In the genomic region with DNA sequence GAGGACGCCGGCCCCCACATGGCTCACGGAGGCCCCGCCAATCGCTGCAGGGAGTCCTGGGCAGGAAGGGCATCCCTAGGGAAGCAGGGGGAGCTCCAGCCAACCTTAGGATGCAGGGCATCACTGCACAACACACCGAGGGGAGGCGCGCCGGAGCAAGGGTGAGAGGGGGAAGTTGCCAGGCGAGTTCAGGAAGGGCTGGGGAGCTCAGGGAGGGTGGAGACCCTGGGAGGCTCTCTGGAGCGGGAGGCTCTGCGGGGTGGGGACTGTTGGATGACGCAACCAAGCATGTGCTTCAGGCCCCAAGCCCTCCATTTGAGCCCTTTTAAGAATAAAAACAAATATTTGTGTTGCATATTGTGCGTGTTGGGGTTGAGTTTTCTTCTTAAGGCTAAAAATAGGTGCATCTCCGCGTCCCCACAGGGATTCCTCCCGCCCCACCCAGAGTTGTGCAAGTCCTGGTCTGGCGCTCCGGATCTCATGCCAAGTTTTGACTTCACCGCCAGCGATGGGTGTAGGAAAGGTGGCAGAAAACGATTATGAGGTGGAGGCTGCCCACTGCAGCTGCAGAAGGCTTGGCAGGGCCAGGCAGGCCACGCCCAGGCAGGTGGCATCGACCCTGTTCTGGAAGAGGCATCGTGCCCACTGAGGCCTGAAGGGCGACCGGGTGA, we compare ENCODE assay signal across 14 cellular contexts.
DNase-seq lines count a peak whose midpoint lies in the region; ATAC-seq, FAIRE-seq and TF ChIP-seq lines count a peak whose summit lies in the region.
"Had no signal": no experiment of that assay in that cellular context is flagged by ENCODE, and none has a peak within 500 bp of the region (broad histone marks: within the 10 kb centered on the region; RNA-seq: fewer than 3 reads in every experiment).

No MANE protein-coding gene starts in this region.

- WGBS in A549 (ENCODE audit: missing lambda C conversion rate), result 1% methylated on average over 15 of the region's 27 CpGs
- 60% methylated on average over 27 of the region's 27 CpGs for WGBS in right cardiac atrium

- no peak for TF ChIP-seq POLR2A in A549 (IDR thresholded peaks at IDR 0.05; ENCODE audit: low read length)

- peak; percentile 85 to 92; a peak in 4 of 5 replicates for TF ChIP-seq EP300 in A549 (IDR thresholded peaks at IDR 0.05)

- CTCF ChIA-PET in A549 (lab: Yijun Ruan, JAX), result interaction anchor here (0.6 to 2.8 kb wide), 15 partner anchors 8 to 334 kb away, joined by 3 to 12 read pairs (median 3); no protein-coding TSS in a partner anchor
- CTCF ChIA-PET in PC-9 (lab: Charles Lee), result interaction anchor here (0.9 to 1.4 kb wide), 2 partner anchors 48 to 63 kb away, joined by 4 to 6 read pairs; no protein-coding TSS in a partner anchor

- H3F3A ChIP-seq in PC-9 (ENCODE audit: insufficient read depth, low read depth), result peaks cover 25% of the 10 kb centered on the region

- FAIRE-seq in A549 (lab: Jason Lieb, UNC), result no peak

- H3K9me3 ChIP-seq in A549 (peaks cover 9% of the 10 kb centered on the region; the same call in 1 of the 3 replicates), PC-9 (ENCODE audit: insufficient read depth, low read depth) (0 out of 2 replicates have a peak, but pooled peaks cover 8% of the 10 kb centered on the region), right cardiac atrium (ENCODE audit: control insufficient read depth, low read length) (no peaks in the 10 kb centered on the region)

- H3K4me3 ChIP-seq in A549, result 0 out of 3 replicates have a peak overlapping the region, but pooled peaks have one; percentile 17
- H3K4me3 ChIP-seq in PC-9, result peak overlapping the region; percentile 1; the same call in 1 of the 2 replicates
- H3K4me3 ChIP-seq in right cardiac atrium (ENCODE audit: low read length), result no peak overlapping the region

- POLR2A ChIA-PET in A549 (lab: Yijun Ruan, JAX), result interaction anchor here (0.7 to 1.5 kb wide), 2 partner anchors 9 to 63 kb away, joined by 3 to 4 read pairs; no protein-coding TSS in a partner anchor
- POLR2A ChIA-PET in PC-9 (lab: Charles Lee; ENCODE audit: unreplicated experiment), result interaction anchor here (0.6 to 0.7 kb wide), 4 partner anchors 8 to 666 kb away, joined by 3 to 17 read pairs (median 3); no protein-coding TSS in a partner anchor

- H3K27me3 ChIP-seq in PC-9 (ENCODE audit: insufficient read depth, low read depth) (no peaks in the 10 kb centered on the region), right cardiac atrium (ENCODE audit: control insufficient read depth, insufficient read depth) (no peaks in the 10 kb centered on the region)

- no peak overlapping the region for H2AFZ ChIP-seq in PC-9

- H3K27ac ChIP-seq in A549 (peak overlapping the region; percentile 85 to 94), PC-9 (peak overlapping the region; percentile 62), right cardiac atrium (ENCODE audit: low read length) (no peak overlapping the region)

- H3K79me2 ChIP-seq in PC-9 (ENCODE audit: low read depth), result no peaks in the 10 kb centered on the region

- TF ChIP-seq RAD21 in A549 (conservative IDR thresholded peaks at IDR 0.05 in 1 of 2, IDR thresholded peaks at IDR 0.05 in 1 of 2), result peak; percentile 36 to 59; a peak in 4 of 5 replicates

- no peaks in the 10 kb centered on the region for H3K36me3 ChIP-seq in PC-9 (ENCODE audit: low read depth)

- H3K4me1 ChIP-seq in A549 (peaks cover 38% of the 10 kb centered on the region), PC-9 (replicated peaks; ENCODE audit: insufficient read depth) (peaks cover 54% of the 10 kb centered on the region), right cardiac atrium (ENCODE audit: control insufficient read depth, insufficient read depth, low read length) (no peaks in the 10 kb centered on the region)

- peak; percentile 39; the same call in 2 of the 3 replicates for TF ChIP-seq CTCF in A549 (IDR thresholded peaks at IDR 0.05)
- peak; percentile 71 for TF ChIP-seq CTCF in PC-9 (conservative IDR thresholded peaks at IDR 0.05)

- H3K4me2 ChIP-seq in A549 (peak overlapping the region; percentile 83), PC-9 (peak overlapping the region; percentile 64)

- intact Hi-C loops in PC-9 (cut with micrococcal nuclease; ENCODE audit: unreplicated experiment) (no loop called here), right cardiac atrium (cut with DNase I) (no loop called here), posterior vena cava (cut with DNase I) (no loop called here)

- H3K9me2 ChIP-seq in PC-9 (ENCODE audit: insufficient read depth), result no peaks in the 10 kb centered on the region

- no peaks in the 10 kb centered on the region for H4K20me1 ChIP-seq in PC-9 (ENCODE audit: insufficient read depth)

- peak; percentile 55 to 75 for ATAC-seq in A549
- ATAC-seq in right cardiac atrium, result peak; percentile 61 to 72
- no peak for ATAC-seq in GM19463 (IDR thresholded peaks at IDR 0.05; ENCODE audit: unreplicated experiment)
- ATAC-seq in HG03565 (IDR thresholded peaks at IDR 0.05; ENCODE audit: unreplicated experiment), result no peak
- ATAC-seq: activated CD4-positive, alpha-beta T cell treated with anti-CD3 and anti-CD28 coated beads for 36 hours had no signal

- peak; percentile 72 to 96 for DNase-seq in A549 (ENCODE audit: low read depth in 1 of 2, low spot score in 1 of 2)
- peak; percentile 8 for DNase-seq in LHCN-M2 (ENCODE audit: low read depth)
- DNase-seq in PC-9, result peak; percentile 86 to 92
- DNase-seq in right cardiac atrium, result peak; percentile 55 to 79 (median 79)
- DNase-seq in effector CD4-positive, alpha-beta T cell, result no peak
- DNase-seq in posterior vena cava (ENCODE audit: low spot score), result no peak
- DNase-seq: activated CD4-positive, alpha-beta T cell treated with anti-CD3 and anti-CD28 coated beads for 36 hours; anterior cingulate cortex; CD8-positive, alpha-beta memory T cell; hypothalamus; NCI-H446 treated with DMSO at 0.1 percent for 48 hours; nucleus accumbens had no signal

- BruUV-seq in PC-9 (replicated peaks; lab: Mats Ljungman, UMichigan), result no TSS peak

TF ChIP-seq in A549, 52 proteins besides CTCF, POLR2A, EP300 and RAD21 (continues in another document):
- TF ChIP-seq, protein P1, sequence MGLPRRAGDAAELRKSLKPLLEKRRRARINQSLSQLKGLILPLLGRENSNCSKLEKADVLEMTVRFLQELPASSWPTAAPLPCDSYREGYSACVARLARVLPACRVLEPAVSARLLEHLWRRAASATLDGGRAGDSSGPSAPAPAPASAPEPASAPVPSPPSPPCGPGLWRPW (IDR thresholded peaks at IDR 0.05), result peak; percentile 64; the same call in 1 of the 2 replicates
- TF ChIP-seq JUNB (IDR thresholded peaks at IDR 0.05) (peak; percentile 79), JUN (IDR thresholded peaks at IDR 0.05) (peak; percentile 81 to 90; a peak in 4 of 5 replicates), BCL3 (IDR thresholded peaks at IDR 0.05) (peak; percentile 82; the same call in 1 of the 3 replicates), CEBPB (IDR thresholded peaks at IDR 0.05) (peak; percentile 95 to 98), CHD4 (IDR thresholded peaks at IDR 0.05; ENCODE audit: borderline replicate concordance) (no peak), ZSCAN20 (CRISPR knock-in tag; IDR thresholded peaks at IDR 0.05) (no peak), ZNF302 (CRISPR knock-in tag; IDR thresholded peaks at IDR 0.05) (no peak), MAZ (IDR thresholded peaks at IDR 0.05; ENCODE audit: borderline replicate concordance, low read depth, low read length) (0 out of 2 replicates have a peak, but pooled peaks have one; percentile 15), SREBF2 (IDR thresholded peaks at IDR 0.05) (no peak), FOSL2 (IDR thresholded peaks at IDR 0.05) (no peak), FOSL2 (CRISPR knock-in tag; IDR thresholded peaks at IDR 0.05) (peak; percentile 70), SMC3 (IDR thresholded peaks at IDR 0.05) (peak; percentile 54; the same call in 2 of the 3 replicates), HOXA7 (CRISPR knock-in tag; IDR thresholded peaks at IDR 0.05) (no peak), USF2 (IDR thresholded peaks at IDR 0.05) (no peak), EHF (CRISPR knock-in tag; IDR thresholded peaks at IDR 0.05) (no peak), HOXB5 (CRISPR knock-in tag; IDR thresholded peaks at IDR 0.05) (peak; percentile 45; the same call in 1 of the 2 replicates)
- TF ChIP-seq, protein P2, sequence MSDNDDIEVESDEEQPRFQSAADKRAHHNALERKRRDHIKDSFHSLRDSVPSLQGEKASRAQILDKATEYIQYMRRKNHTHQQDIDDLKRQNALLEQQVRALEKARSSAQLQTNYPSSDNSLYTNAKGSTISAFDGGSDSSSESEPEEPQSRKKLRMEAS (IDR thresholded peaks at IDR 0.05), result peak; percentile 93
- TF ChIP-seq, protein P3, sequence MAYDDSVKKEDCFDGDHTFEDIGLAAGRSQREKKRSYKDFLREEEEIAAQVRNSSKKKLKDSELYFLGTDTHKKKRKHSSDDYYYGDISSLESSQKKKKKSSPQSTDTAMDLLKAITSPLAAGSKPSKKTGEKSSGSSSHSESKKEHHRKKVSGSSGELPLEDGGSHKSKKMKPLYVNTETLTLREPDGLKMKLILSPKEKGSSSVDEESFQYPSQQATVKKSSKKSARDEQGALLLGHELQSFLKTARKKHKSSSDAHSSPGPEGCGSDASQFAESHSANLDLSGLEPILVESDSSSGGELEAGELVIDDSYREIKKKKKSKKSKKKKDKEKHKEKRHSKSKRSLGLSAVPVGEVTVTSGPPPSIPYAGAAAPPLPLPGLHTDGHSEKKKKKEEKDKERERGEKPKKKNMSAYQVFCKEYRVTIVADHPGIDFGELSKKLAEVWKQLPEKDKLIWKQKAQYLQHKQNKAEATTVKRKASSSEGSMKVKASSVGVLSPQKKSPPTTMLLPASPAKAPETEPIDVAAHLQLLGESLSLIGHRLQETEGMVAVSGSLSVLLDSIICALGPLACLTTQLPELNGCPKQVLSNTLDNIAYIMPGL (CRISPR knock-in tag; IDR thresholded peaks at IDR 0.05; ENCODE audit: borderline replicate concordance), result no peak

Comparison
In these comparisons a context has a peak if more than half of its experiments do, and no peak if none do; other contexts are left out.
1. ATAC-seq: peak in A549 (2 of 2) and right cardiac atrium (2 of 2); none in GM19463 (single experiment) and HG03565 (single experiment).
2. DNase-seq: peak in A549 (2 of 2), LHCN-M2 (single experiment), PC-9 (2 of 2) and right cardiac atrium (3 of 3); none in effector CD4-positive, alpha-beta T cell (single experiment) and posterior vena cava (single experiment).